28 cellular contexts compared by ENCODE assay signal in genomic region chr1:232554431-232554830, GRCh38.
DNase-seq lines count a peak whose midpoint lies in the region; ATAC-seq and TF ChIP-seq lines count a peak whose summit lies in the region.
"Had no signal": no experiment of that assay in that cellular context is flagged by ENCODE, and none has a peak within 500 bp of the region (broad histone marks: within the 10 kb centered on the region; RNA-seq: fewer than 3 reads in every experiment).

No MANE protein-coding gene starts in this region.

- ATAC-seq in GM19351 (IDR thresholded peaks at IDR 0.05; ENCODE audit: unreplicated experiment): no peak
- ATAC-seq: effector memory CD8-positive, alpha-beta T cell; stimulated activated naive B cell treated with anti-CD40 and anti-IgM and Interleukin-4, amounts not matched to agents 10 μg/mL and 1 μg/mL and 100 μg/mL, for 72 hours had no signal

- WGBS in GM23248 (ENCODE audit: low coverage in 1 of 2, low lambda C conversion rate in 2 of 2, missing lambda C conversion rate in 2 of 2), 2 experiments: 41 to 54% methylated on average over 6 of the region's 6 CpGs

- no peaks in the 10 kb centered on the region for H3K27me3 ChIP-seq in GM23248 (replicated peaks; ENCODE audit: insufficient read depth)
- H3K27me3 ChIP-seq in osteoblast (ENCODE audit: insufficient read depth, low read length): no peaks in the 10 kb centered on the region
- H3K27me3 ChIP-seq: ascending aorta, ovary, SJSA1, testis had no signal

- in situ Hi-C loops in GM23248 (cut with MboI) (no loop called here), GM13976 (cut with MboI; ENCODE audit: low sequenced_read_pairs, unreplicated experiment) (no loop called here)

- no peak overlapping the region for H3K4me3 ChIP-seq in GM23248
- H3K4me3 ChIP-seq in fibroblast of villous mesenchyme (ENCODE audit: low read depth, low read length): no peak overlapping the region
- H3K4me3 ChIP-seq in osteoblast (ENCODE audit: insufficient read depth, low read length): no peak overlapping the region
- H3K4me3 ChIP-seq: ascending aorta, ovary, SJSA1, skin epidermis, testis had no signal

- peak overlapping the region; percentile 59 for H3K4me2 ChIP-seq in GM23248 (ENCODE audit: unreplicated experiment)
- peak overlapping the region; percentile 5 for H3K4me2 ChIP-seq in osteoblast (ENCODE audit: insufficient read depth, low read length)

- H2AFZ ChIP-seq in GM23248 (peak overlapping the region; percentile 34), osteoblast (ENCODE audit: low read length) (no peak overlapping the region)

- no peaks in the 10 kb centered on the region for H4K20me1 ChIP-seq in GM23248 (ENCODE audit: insufficient read depth)
- H4K20me1 ChIP-seq in osteoblast (ENCODE audit: insufficient read depth, low read length): no peaks in the 10 kb centered on the region

- H3K4me1 ChIP-seq in GM23248 (ENCODE audit: insufficient read depth): peaks cover 15% of the 10 kb centered on the region
- peaks cover 9% of the 10 kb centered on the region for H3K4me1 ChIP-seq in osteoblast (ENCODE audit: insufficient read depth, low read length)

- H3K79me2 ChIP-seq in GM23248 (ENCODE audit: insufficient read depth): no peaks in the 10 kb centered on the region
- H3K79me2 ChIP-seq in osteoblast (ENCODE audit: insufficient read depth, low read length): no peaks in the 10 kb centered on the region

- H3F3A ChIP-seq in GM23248 (ENCODE audit: insufficient read depth): peaks cover 8% of the 10 kb centered on the region

- TF ChIP-seq CTCF in fibroblast of villous mesenchyme (IDR thresholded peaks at IDR 0.05; ENCODE audit: insufficient read depth, low read depth, low read length) (no peak), osteoblast (IDR thresholded peaks at IDR 0.05; ENCODE audit: extremely low read depth, low read depth, low read length) (no peak), GM13976 (IDR thresholded peaks at IDR 0.05; ENCODE audit: borderline replicate concordance, control extremely low read depth, extremely low read depth, insufficient read depth, missing control alignments) (no peak)

- no peak overlapping the region for H3K9ac ChIP-seq in GM23248

- H3K9me3 ChIP-seq in GM23248 (ENCODE audit: low read depth) (no peaks in the 10 kb centered on the region), osteoblast (ENCODE audit: low read depth, low read length) (no peaks in the 10 kb centered on the region)
- H3K9me3 ChIP-seq: ascending aorta, ovary, SJSA1, testis had no signal

- H3K27ac ChIP-seq in GM23248 (no peak overlapping the region), osteoblast (ENCODE audit: low read depth, low read length) (no peak overlapping the region)
- H3K27ac ChIP-seq: ovary, SJSA1, testis had no signal

- no peaks in the 10 kb centered on the region for H3K36me3 ChIP-seq in GM23248 (ENCODE audit: low read depth)
- no peaks in the 10 kb centered on the region for H3K36me3 ChIP-seq in osteoblast (ENCODE audit: insufficient read depth, low read length)
- H3K36me3 ChIP-seq: ascending aorta, ovary, SJSA1 had no signal

- DNase-seq in GM23248 (no peak), LHCN-M2 (ENCODE audit: low read depth) (peak; percentile 65), fibroblast of villous mesenchyme (ENCODE audit: low read depth) (peak; percentile 34), osteoblast (ENCODE audit: insufficient read length, low spot score, missing footprints) (no peak), HT-29 (ENCODE audit: low spot score) (no peak), amygdala (lab: John Stamatoyannopoulos, UW) (no peak), GM13976 (ENCODE audit: low spot score) (no peak)
- DNase-seq: activated T-cell treated with anti-CD3 and anti-CD28 coated beads, Interleukin-2, amount 50 U/mL, for 48 hours; C1 segment of cervical spinal cord; Calu3; effector memory CD8-positive, alpha-beta T cell; EL; H7; hippocampal formation; KBM-7; naive B cell; NCI-H1436 treated with DMSO at 0.1 percent for 48 hours; NCI-H524; NK-92 treated with Interleukin-12 subunit alpha and Interleukin-12 subunit beta, amount 100 ng/mL, for 24 hours; ovary; stimulated activated CD4-positive, alpha-beta T cell treated with anti-CD3 and anti-CD28 coated beads, Interleukin-2, amount 100 ng/mL, for 48 hours; stimulated activated naive B cell treated with anti-CD40 and anti-IgM and Interleukin-4, amounts not matched to agents 10 μg/mL and 1 μg/mL and 100 μg/mL, for 72 hours; T-helper 1 cell; testis had no signal

- H3K9me2 ChIP-seq in GM23248 (ENCODE audit: insufficient read depth): no peaks in the 10 kb centered on the region

Comparison
In these comparisons a context has a peak if more than half of its experiments do, and no peak if none do; other contexts are left out.
1. DNase-seq: peak in LHCN-M2 (single experiment) and fibroblast of villous mesenchyme (single experiment); none in GM23248 (single experiment), osteoblast (single experiment), HT-29 (single experiment), amygdala (0 of 56) and GM13976 (single experiment).